ENCODE assay signal across 17 cellular contexts in genomic region chr16:49795513-49795912, GRCh38.
DNase-seq lines count a peak whose midpoint lies in the region; ATAC-seq and TF ChIP-seq lines count a peak whose summit lies in the region.
"Had no signal": no experiment of that assay in that cellular context is flagged by ENCODE, and none has a peak within 500 bp of the region (broad histone marks: within the 10 kb centered on the region; RNA-seq: fewer than 3 reads in every experiment).

No MANE protein-coding gene starts in this region.

- no peak overlapping the region for H3K4me3 Mint-ChIP-seq in WTC11
- H3K4me3 Mint-ChIP-seq in endodermal cell = no peak overlapping the region
- H3K4me3 Mint-ChIP-seq: CD8-positive, alpha-beta T cell; HFFc6; IgD-negative memory B cell had no signal

- peak overlapping the region; percentile 49 for H3K27ac ChIP-seq in endodermal cell (ENCODE audit: low read depth, low read length)
- H3K27ac ChIP-seq: 22Rv1, A549 had no signal

- no peaks in the 10 kb centered on the region for H3K27me3 ChIP-seq in endodermal cell (ENCODE audit: control insufficient read depth, insufficient read depth, low read length, poor library complexity, severe bottlenecking)

- H3K9me3 ChIP-seq in endodermal cell (ENCODE audit: control insufficient read depth, low read length) = no peaks in the 10 kb centered on the region
- H3K9me3 ChIP-seq: A549 had no signal

- peak; percentile 24; the same call in 1 of the 2 replicates for ATAC-seq in WTC11
- ATAC-seq: A549; CD8-positive, alpha-beta T cell; HCT116 had no signal

- no peaks in the 10 kb centered on the region for H3K4me1 ChIP-seq in endodermal cell (ENCODE audit: control insufficient read depth, insufficient read depth, low read length)
- H3K4me1 ChIP-seq: A549 had no signal

- no peaks in the 10 kb centered on the region for H3K9me3 Mint-ChIP-seq in WTC11
- no peaks in the 10 kb centered on the region for H3K9me3 Mint-ChIP-seq in endodermal cell
- H3K9me3 Mint-ChIP-seq: CD8-positive, alpha-beta T cell; HFFc6 had no signal

- WGBS in endodermal cell (ENCODE audit: insufficient coverage in 1 of 2, insufficient read length in 1 of 2), 2 experiments = 89 to 93% methylated on average over 7 to 8 of the region's 8 CpGs

- H3K9ac ChIP-seq in endodermal cell (ENCODE audit: extremely low read depth, low read length, poor library complexity, severe bottlenecking) = no peak overlapping the region

- H3K36me3 Mint-ChIP-seq in WTC11 (no peaks in the 10 kb centered on the region), endodermal cell (ENCODE audit: low read depth) (no peaks in the 10 kb centered on the region)
- H3K36me3 Mint-ChIP-seq: CD8-positive, alpha-beta T cell; IgD-negative memory B cell had no signal

- H3K4me1 Mint-ChIP-seq in WTC11 (peaks cover 53% of the 10 kb centered on the region), endodermal cell (no peaks in the 10 kb centered on the region)
- H3K4me1 Mint-ChIP-seq: IgD-negative memory B cell had no signal

- CTCF ChIA-PET in WTC11 (lab: Charles Lee) = interaction anchor here (1.1 to 2.5 kb wide), 5 partner anchors 38 to 155 kb away, joined by 3 to 8 read pairs (median 5); no protein-coding TSS in a partner anchor

- POLR2A ChIA-PET in WTC11 (lab: Charles Lee) = no interaction called here

- H3K27me3 Mint-ChIP-seq in WTC11 (ENCODE audit: low read depth) (no peaks in the 10 kb centered on the region), endodermal cell (ENCODE audit: insufficient read depth) (no peaks in the 10 kb centered on the region)

- H3K27ac Mint-ChIP-seq in WTC11 = peak overlapping the region; percentile 23; the same call in 1 of the 2 replicates
- H3K27ac Mint-ChIP-seq in endodermal cell = peak overlapping the region; percentile 55
- H3K27ac Mint-ChIP-seq: CD8-positive, alpha-beta T cell; HFFc6; IgD-negative memory B cell had no signal

- peak; percentile 55 for DNase-seq in NCI-H82 (lab: John Stamatoyannopoulos, UW)
- DNase-seq in NCI-H82 treated with DMSO at 0.1 percent for 48 hours (lab: John Stamatoyannopoulos, UW; ENCODE audit: unreplicated experiment) = no peak
- no peak for DNase-seq in WTC11 (ENCODE audit: low spot score)
- no peak for DNase-seq in endodermal cell
- DNase-seq in NCI-H69 (lab: John Stamatoyannopoulos, UW) = no peak
- no peak for DNase-seq in DMS53 treated with DMSO at 0.1 percent for 48 hours (lab: John Stamatoyannopoulos, UW; ENCODE audit: unreplicated experiment)
- no peak for DNase-seq in NCI-H345 (lab: John Stamatoyannopoulos, UW)
- no peak for DNase-seq in HuH-7 (ENCODE audit: low spot score)
- DNase-seq: AML-193; CD8-positive, alpha-beta T cell; DMS 273 treated with DMSO at 0.1 percent for 48 hours; DMS53; HFFc6 had no signal

- TF ChIP-seq CTCF in WTC11 (IDR thresholded peaks at IDR 0.05) (no peak), endodermal cell (conservative IDR thresholded peaks at IDR 0.05) (no peak)

- no peaks in the 10 kb centered on the region for H3K36me3 ChIP-seq in endodermal cell (ENCODE audit: control insufficient read depth, insufficient read depth, low read length)

- H3K4me3 ChIP-seq in endodermal cell (ENCODE audit: low read length) = no peak overlapping the region
- H3K4me3 ChIP-seq: A549 had no signal

TF ChIP-seq in WTC11, 78 proteins besides CTCF, POLR2A, EP300 and RAD21:
- TF ChIP-seq, protein P1, sequence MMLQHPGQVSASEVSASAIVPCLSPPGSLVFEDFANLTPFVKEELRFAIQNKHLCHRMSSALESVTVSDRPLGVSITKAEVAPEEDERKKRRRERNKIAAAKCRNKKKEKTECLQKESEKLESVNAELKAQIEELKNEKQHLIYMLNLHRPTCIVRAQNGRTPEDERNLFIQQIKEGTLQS (CRISPR knock-in tag; conservative IDR thresholded peaks at IDR 0.05) = no peak
- TF ChIP-seq NR3C1 (CRISPR knock-in tag; conservative IDR thresholded peaks at IDR 0.05; ENCODE audit: low read depth) (no peak), ZNF232 (CRISPR knock-in tag; IDR thresholded peaks at IDR 0.05) (no peak), RELA (CRISPR knock-in tag; IDR thresholded peaks at IDR 0.05; ENCODE audit: borderline replicate concordance) (no peak), FOXP1 (CRISPR knock-in tag; IDR thresholded peaks at IDR 0.05; ENCODE audit: borderline replicate concordance) (no peak)
